Comparison of ENCODE assay signal across 16 cellular contexts in the genomic region with DNA sequence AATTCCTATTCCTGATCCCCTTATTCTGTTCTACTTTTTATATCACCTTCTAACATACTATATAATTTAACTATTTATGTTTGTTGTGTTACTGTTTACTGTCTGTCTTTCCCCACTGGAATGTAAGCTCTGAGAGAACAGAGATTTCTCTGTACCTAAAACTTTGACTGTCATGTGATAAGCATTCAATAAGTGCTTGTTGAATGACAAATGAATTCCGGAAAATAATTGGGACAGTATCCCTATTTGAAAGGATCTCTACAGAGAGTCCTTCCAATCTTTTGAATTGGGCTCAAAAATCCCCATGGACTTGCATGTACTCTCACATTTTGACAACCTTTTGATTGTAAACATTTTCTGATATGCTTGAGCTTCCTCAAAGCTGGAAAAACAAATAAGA. TPM values are rescaled to one million over a fixed set of nuclear protein-coding genes. Genes with fewer than 3 reads are reported as not detected.
A peak's percentile ranks its signal among the peaks of the same experiment; 100 is the strongest.
DNase-seq lines count a peak whose midpoint lies in the region; ATAC-seq and TF ChIP-seq lines count a peak whose summit lies in the region.
"Had no signal": no experiment of that assay in that cellular context is flagged by ENCODE, and none has a peak within 500 bp of the region (broad histone marks: within the 10 kb centered on the region; RNA-seq: fewer than 3 reads in every experiment).

No MANE protein-coding gene starts in this region.

- H3K4me1 Mint-ChIP-seq in natural killer cell (peaks cover 20 to 28% of the 10 kb centered on the region in 2 donors), brain (peaks cover 30% of the 10 kb centered on the region), glutamatergic neuron (ENCODE audit: low read depth, unreplicated experiment) (peaks cover 7% of the 10 kb centered on the region)
- peaks cover 18 to 20% of the 10 kb centered on the region in 2 donors for H3K4me1 Mint-ChIP-seq in natural killer cell treated with Interleukin-12 subunit alpha and Interleukin-12 subunit beta and Interleukin-15 and Interleukin-18, amount 100 ng/mL, for 72 hours (ENCODE audit: low read depth in 2 of 2)
- H3K4me1 Mint-ChIP-seq in CD8-positive, alpha-beta T cell (ENCODE audit: low read depth): peaks cover 34% of the 10 kb centered on the region

- H3K36me3 Mint-ChIP-seq in natural killer cell (no peaks in the 10 kb centered on the region), brain (no peaks in the 10 kb centered on the region), glutamatergic neuron (ENCODE audit: unreplicated experiment) (no peaks in the 10 kb centered on the region)
- H3K36me3 Mint-ChIP-seq in natural killer cell treated with Interleukin-12 subunit alpha and Interleukin-12 subunit beta and Interleukin-15 and Interleukin-18, amount 100 ng/mL, for 72 hours: no peaks in the 10 kb centered on the region
- peaks cover 6% of the 10 kb centered on the region for H3K36me3 Mint-ChIP-seq in CD8-positive, alpha-beta T cell
- H3K36me3 Mint-ChIP-seq: CD4-positive, CD25-positive, alpha-beta regulatory T cell had no signal

- intact Hi-C loops in natural killer cell (cut with micrococcal nuclease): loop anchor here (10.0 kb wide), 1 partner anchor 519 kb away; the partner anchor contains the start of gene HTATSF1
- intact Hi-C loops in CD8-positive, alpha-beta T cell (cut with DNase I, micrococcal nuclease): loop anchor here (1.0 to 10.0 kb wide), 4 partner anchors 9 to 1079 kb away; partner anchors contain the start of gene INTS6L (in 1 of the 2)

- H3K36me3 ChIP-seq in CD8-positive, alpha-beta T cell (ENCODE audit: insufficient read depth, low read length): no peaks in the 10 kb centered on the region
- H3K36me3 ChIP-seq: BLaER1 treated with 17β-estradiol and CSF1 and Interleukin-3, amounts not matched to agents 10 nM and 100 nM had no signal

- H3K9me3 Mint-ChIP-seq in natural killer cell (no peaks in the 10 kb centered on the region), brain (peaks cover 0 to 2% (median 0%) of the 10 kb centered on the region in 5 experiments), glutamatergic neuron (ENCODE audit: unreplicated experiment) (no peaks in the 10 kb centered on the region)
- no peaks in the 10 kb centered on the region for H3K9me3 Mint-ChIP-seq in natural killer cell treated with Interleukin-12 subunit alpha and Interleukin-12 subunit beta and Interleukin-15 and Interleukin-18, amount 100 ng/mL, for 72 hours
- H3K9me3 Mint-ChIP-seq in CD8-positive, alpha-beta T cell: no peaks in the 10 kb centered on the region
- H3K9me3 Mint-ChIP-seq: HFFc6 had no signal

- no peak overlapping the region for H3K27ac ChIP-seq in CD8-positive, alpha-beta T cell (ENCODE audit: low read depth, low read length)
- H3K27ac ChIP-seq: 22Rv1 had no signal

- H3K4me3 Mint-ChIP-seq in natural killer cell: peak overlapping the region; percentile 74
- no peak overlapping the region for H3K4me3 Mint-ChIP-seq in natural killer cell treated with Interleukin-12 subunit alpha and Interleukin-12 subunit beta and Interleukin-15 and Interleukin-18, amount 100 ng/mL, for 72 hours
- H3K4me3 Mint-ChIP-seq in brain: peak overlapping the region in 4 of 5 experiments; percentile 88 to 95 (median 88)
- H3K4me3 Mint-ChIP-seq in glutamatergic neuron (ENCODE audit: unreplicated experiment): peak overlapping the region; percentile 84
- H3K4me3 Mint-ChIP-seq in CD8-positive, alpha-beta T cell: no peak overlapping the region

- POLR2A ChIA-PET in CD8-positive, alpha-beta T cell (lab: Charles Lee): interaction anchor here (2.8 kb wide), 1 partner anchor 10 kb away, joined by 22 read pairs; the partner anchor contains the start of gene SLC9A6

- no peaks in the 10 kb centered on the region for H3K27me3 ChIP-seq in CD8-positive, alpha-beta T cell (ENCODE audit: insufficient read depth, low read length)

- H3K9me3 ChIP-seq in CD8-positive, alpha-beta T cell (ENCODE audit: low read length): no peaks in the 10 kb centered on the region

- peaks cover 14% of the 10 kb centered on the region for H3K4me1 ChIP-seq in CD8-positive, alpha-beta T cell (ENCODE audit: insufficient read depth, low read length)

- CTCF ChIA-PET in CD8-positive, alpha-beta T cell (lab: Charles Lee): interaction anchor here (0.7 kb wide), 1 partner anchor 804 kb away, joined by 3 read pairs; no protein-coding TSS in a partner anchor

- H3K4me3 ChIP-seq in CD8-positive, alpha-beta T cell (ENCODE audit: low read depth, low read length): no peak overlapping the region

- H3K27me3 Mint-ChIP-seq in natural killer cell (ENCODE audit: low read depth in 2 of 2) (peaks cover 0 to 15% of the 10 kb centered on the region in 2 donors), brain (peaks cover 6% of the 10 kb centered on the region), glutamatergic neuron (ENCODE audit: unreplicated experiment) (peaks cover under 1% of the 10 kb centered on the region)
- H3K27me3 Mint-ChIP-seq in natural killer cell treated with Interleukin-12 subunit alpha and Interleukin-12 subunit beta and Interleukin-15 and Interleukin-18, amount 100 ng/mL, for 72 hours: peaks cover 0 to 9% of the 10 kb centered on the region in 2 donors
- H3K27me3 Mint-ChIP-seq in CD8-positive, alpha-beta T cell (ENCODE audit: low read depth): no peaks in the 10 kb centered on the region
- H3K27me3 Mint-ChIP-seq: CD4-positive, CD25-positive, alpha-beta regulatory T cell had no signal

- no peak for ATAC-seq in natural killer cell
- no peak for ATAC-seq in natural killer cell treated with Interleukin-12 subunit alpha and Interleukin-12 subunit beta and Interleukin-15 and Interleukin-18, amount 100 ng/mL, for 72 hours
- ATAC-seq in CD8-positive, alpha-beta T cell: no peak

- DNase-seq in natural killer cell (no peak), glutamatergic neuron (no peak), pons (ENCODE audit: low spot score) (peak; percentile 30), cerebellum (ENCODE audit: low spot score) (no peak), superior temporal gyrus (ENCODE audit: extremely low spot score) (no peak)
- DNase-seq in natural killer cell treated with Interleukin-12 subunit alpha and Interleukin-12 subunit beta and Interleukin-15 and Interleukin-18, amount 100 ng/mL, for 72 hours (ENCODE audit: low spot score): no peak
- no peak for DNase-seq in CD8-positive, alpha-beta T cell
- DNase-seq: AML-193; CD4-positive, CD25-positive, alpha-beta regulatory T cell; COR-L47; GF-D8; HCEC 1CT; HFFc6 had no signal

- no peak overlapping the region for H3K27ac Mint-ChIP-seq in natural killer cell
- no peak overlapping the region for H3K27ac Mint-ChIP-seq in natural killer cell treated with Interleukin-12 subunit alpha and Interleukin-12 subunit beta and Interleukin-15 and Interleukin-18, amount 100 ng/mL, for 72 hours
- H3K27ac Mint-ChIP-seq in brain: no peak overlapping the region
- H3K27ac Mint-ChIP-seq in glutamatergic neuron (ENCODE audit: unreplicated experiment): no peak overlapping the region
- no peak overlapping the region for H3K27ac Mint-ChIP-seq in CD8-positive, alpha-beta T cell

- TF ChIP-seq CTCF in natural killer cell (IDR thresholded peaks at IDR 0.05) (no peak), brain (conservative IDR thresholded peaks at IDR 0.05) (no peak), glutamatergic neuron (IDR thresholded peaks at IDR 0.05; ENCODE audit: partially characterized antibody, unreplicated experiment) (no peak)
- no peak for TF ChIP-seq CTCF in CD8-positive, alpha-beta T cell (IDR thresholded peaks at IDR 0.05)

RNA-seq across cellular contexts. Expression of gene MMGT1, which starts 1.6 kb away (rescaled TPM):
- total RNA-seq in natural killer cell: 10 to 100 TPM; 18.2 to 22.2 (median 21.4) TPM
- total RNA-seq in natural killer cell treated with Interleukin-12 subunit alpha and Interleukin-12 subunit beta and Interleukin-15 and Interleukin-18, amount 100 ng/mL, for 72 hours: 10 to 100 TPM; 16.1 to 22.2 TPM
- polyA plus RNA-seq in brain (ENCODE audit: insufficient read depth, low read depth, low replicate concordance): 20.0 TPM
- 34.3 TPM for total RNA-seq in glutamatergic neuron (ENCODE audit: unreplicated experiment)
- total RNA-seq in cerebellum: 16.1 TPM
- 10 to 100 TPM; 35.0 to 35.6 TPM for total RNA-seq in CD8-positive, alpha-beta T cell

RNA-seq across cellular contexts. Expression of gene SLC9A6, which starts 9.8 kb away (rescaled TPM):
- total RNA-seq in natural killer cell (10 to 100 TPM; 17.1 to 24.0 (median 19.3) TPM), glutamatergic neuron (ENCODE audit: unreplicated experiment) (15.5 TPM), cerebellum (65.3 TPM)
- 10 to 100 TPM; 16.6 to 18.6 TPM for total RNA-seq in natural killer cell treated with Interleukin-12 subunit alpha and Interleukin-12 subunit beta and Interleukin-15 and Interleukin-18, amount 100 ng/mL, for 72 hours
- 20.1 TPM for polyA plus RNA-seq in brain (ENCODE audit: insufficient read depth, low read depth, low replicate concordance)
- 10 to 100 TPM; 15.9 to 18.7 TPM for total RNA-seq in CD8-positive, alpha-beta T cell

Comparison
In these comparisons a context has a peak if more than half of its experiments do, and no peak if none do; other contexts are left out.
1. H3K4me3 Mint-ChIP-seq: peak in natural killer cell (single experiment), brain (4 of 5) and glutamatergic neuron (single experiment); none in natural killer cell treated with Interleukin-12 subunit alpha and Interleukin-12 subunit beta and Interleukin-15 and Interleukin-18, amount 100 ng/mL, for 72 hours (single experiment) and CD8-positive, alpha-beta T cell (single experiment).